1 cellular context compared by ENCODE assay signal in genomic region chr10:84333864-84334451, GRCh38.
TF ChIP-seq lines count a peak whose summit lies in the region.

No MANE protein-coding gene starts in this region.

TF ChIP-seq in H1, 55 proteins besides CTCF, POLR2A, EP300 and RAD21 (continued from another document):
- TF ChIP-seq SP1 (IDR thresholded peaks at IDR 0.05; ENCODE audit: low read depth, low read length) = no peak; the same call in 1 of the 2 replicates
- no peak for TF ChIP-seq MAFK (IDR thresholded peaks at IDR 0.05; ENCODE audit: low read depth, low read length)
- no peak for TF ChIP-seq CBX8 (IDR thresholded peaks at IDR 0.05; ENCODE audit: borderline replicate concordance, low read depth, low read length)
- no peak for TF ChIP-seq CREB1 (IDR thresholded peaks at IDR 0.05)
- no peak for TF ChIP-seq POU5F1 (IDR thresholded peaks at IDR 0.05; ENCODE audit: low read depth, low read length)
- no peak for TF ChIP-seq RBBP5 (IDR thresholded peaks at IDR 0.05; ENCODE audit: borderline replicate concordance, low read depth, low read length)
- TF ChIP-seq CTBP2 (IDR thresholded peaks at IDR 0.05; ENCODE audit: borderline replicate concordance, insufficient read depth, insufficient read length, low read length) = no peak
- no peak for TF ChIP-seq BACH1 (IDR thresholded peaks at IDR 0.05; ENCODE audit: low read length)
